1 cellular context compared by ENCODE assay signal in the genomic region with DNA sequence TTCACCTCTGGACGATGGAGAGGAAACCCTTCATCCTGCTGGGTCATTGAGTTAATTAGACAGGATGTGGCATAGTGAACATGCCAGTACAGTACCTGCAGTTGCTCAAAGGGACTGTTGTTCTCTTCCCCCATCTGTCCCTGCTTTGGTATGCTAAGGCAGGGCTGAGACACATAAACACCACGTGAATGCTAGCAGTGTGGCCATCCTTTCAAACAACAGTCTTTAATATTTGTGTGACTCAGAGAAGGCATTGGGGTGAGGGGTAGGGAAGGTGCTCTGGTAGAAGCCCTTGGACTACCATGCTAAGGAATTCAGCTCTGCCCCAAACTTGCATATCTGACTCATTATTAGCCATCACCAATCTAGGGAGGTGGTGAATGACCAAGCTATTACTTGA.
TF ChIP-seq lines count a peak whose summit lies in the region.

No MANE protein-coding gene starts in this region.

TF ChIP-seq in HCT116, 20 proteins besides CTCF, POLR2A, EP300 and RAD21:
- TF ChIP-seq POLR2AphosphoS5 (IDR thresholded peaks at IDR 0.05; ENCODE audit: low read depth, low read length) (no peak), EZH2phosphoT487 (IDR thresholded peaks at IDR 0.05; ENCODE audit: borderline replicate concordance) (no peak), TCF7L2 (IDR thresholded peaks at IDR 0.05; ENCODE audit: borderline replicate concordance, extremely low read depth, insufficient read depth, insufficient read length) (no peak), CBX3 (IDR thresholded peaks at IDR 0.05; ENCODE audit: low read depth) (peak; percentile 77), EGR1 (IDR thresholded peaks at IDR 0.05; ENCODE audit: low read depth) (no peak), SP1 (IDR thresholded peaks at IDR 0.05; ENCODE audit: low read depth) (peak; percentile 72), ZNF274 (IDR thresholded peaks at IDR 0.05; ENCODE audit: low read depth, low read length) (no peak), FOSL1 (IDR thresholded peaks at IDR 0.05; ENCODE audit: low read depth) (peak; percentile 77; the same call in 1 of the 2 replicates), ZFX (IDR thresholded peaks at IDR 0.05) (no peak), YY1 (IDR thresholded peaks at IDR 0.05; ENCODE audit: extremely low read depth, insufficient replicate concordance, low read depth, low read length) (no peak), SRF (IDR thresholded peaks at IDR 0.05; ENCODE audit: low read depth) (peak; percentile 44; the same call in 1 of the 2 replicates), ELF1 (IDR thresholded peaks at IDR 0.05; ENCODE audit: borderline replicate concordance, low read depth) (no peak), EZH2 (IDR thresholded peaks at IDR 0.05) (no peak), CEBPB (IDR thresholded peaks at IDR 0.05; ENCODE audit: low read depth) (peak; percentile 58), JUND (IDR thresholded peaks at IDR 0.05) (peak; percentile 69), SIN3A (IDR thresholded peaks at IDR 0.05; ENCODE audit: low read depth) (no peak)
- TF ChIP-seq, protein P1, sequence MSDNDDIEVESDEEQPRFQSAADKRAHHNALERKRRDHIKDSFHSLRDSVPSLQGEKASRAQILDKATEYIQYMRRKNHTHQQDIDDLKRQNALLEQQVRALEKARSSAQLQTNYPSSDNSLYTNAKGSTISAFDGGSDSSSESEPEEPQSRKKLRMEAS (IDR thresholded peaks at IDR 0.05) = peak; percentile 64
- TF ChIP-seq, protein P2, sequence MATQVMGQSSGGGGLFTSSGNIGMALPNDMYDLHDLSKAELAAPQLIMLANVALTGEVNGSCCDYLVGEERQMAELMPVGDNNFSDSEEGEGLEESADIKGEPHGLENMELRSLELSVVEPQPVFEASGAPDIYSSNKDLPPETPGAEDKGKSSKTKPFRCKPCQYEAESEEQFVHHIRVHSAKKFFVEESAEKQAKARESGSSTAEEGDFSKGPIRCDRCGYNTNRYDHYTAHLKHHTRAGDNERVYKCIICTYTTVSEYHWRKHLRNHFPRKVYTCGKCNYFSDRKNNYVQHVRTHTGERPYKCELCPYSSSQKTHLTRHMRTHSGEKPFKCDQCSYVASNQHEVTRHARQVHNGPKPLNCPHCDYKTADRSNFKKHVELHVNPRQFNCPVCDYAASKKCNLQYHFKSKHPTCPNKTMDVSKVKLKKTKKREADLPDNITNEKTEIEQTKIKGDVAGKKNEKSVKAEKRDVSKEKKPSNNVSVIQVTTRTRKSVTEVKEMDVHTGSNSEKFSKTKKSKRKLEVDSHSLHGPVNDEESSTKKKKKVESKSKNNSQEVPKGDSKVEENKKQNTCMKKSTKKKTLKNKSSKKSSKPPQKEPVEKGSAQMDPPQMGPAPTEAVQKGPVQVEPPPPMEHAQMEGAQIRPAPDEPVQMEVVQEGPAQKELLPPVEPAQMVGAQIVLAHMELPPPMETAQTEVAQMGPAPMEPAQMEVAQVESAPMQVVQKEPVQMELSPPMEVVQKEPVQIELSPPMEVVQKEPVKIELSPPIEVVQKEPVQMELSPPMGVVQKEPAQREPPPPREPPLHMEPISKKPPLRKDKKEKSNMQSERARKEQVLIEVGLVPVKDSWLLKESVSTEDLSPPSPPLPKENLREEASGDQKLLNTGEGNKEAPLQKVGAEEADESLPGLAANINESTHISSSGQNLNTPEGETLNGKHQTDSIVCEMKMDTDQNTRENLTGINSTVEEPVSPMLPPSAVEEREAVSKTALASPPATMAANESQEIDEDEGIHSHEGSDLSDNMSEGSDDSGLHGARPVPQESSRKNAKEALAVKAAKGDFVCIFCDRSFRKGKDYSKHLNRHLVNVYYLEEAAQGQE (IDR thresholded peaks at IDR 0.05; ENCODE audit: low read depth) = no peak
- TF ChIP-seq, protein P3, sequence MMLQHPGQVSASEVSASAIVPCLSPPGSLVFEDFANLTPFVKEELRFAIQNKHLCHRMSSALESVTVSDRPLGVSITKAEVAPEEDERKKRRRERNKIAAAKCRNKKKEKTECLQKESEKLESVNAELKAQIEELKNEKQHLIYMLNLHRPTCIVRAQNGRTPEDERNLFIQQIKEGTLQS (IDR thresholded peaks at IDR 0.05) = no peak
- TF ChIP-seq, protein P4, sequence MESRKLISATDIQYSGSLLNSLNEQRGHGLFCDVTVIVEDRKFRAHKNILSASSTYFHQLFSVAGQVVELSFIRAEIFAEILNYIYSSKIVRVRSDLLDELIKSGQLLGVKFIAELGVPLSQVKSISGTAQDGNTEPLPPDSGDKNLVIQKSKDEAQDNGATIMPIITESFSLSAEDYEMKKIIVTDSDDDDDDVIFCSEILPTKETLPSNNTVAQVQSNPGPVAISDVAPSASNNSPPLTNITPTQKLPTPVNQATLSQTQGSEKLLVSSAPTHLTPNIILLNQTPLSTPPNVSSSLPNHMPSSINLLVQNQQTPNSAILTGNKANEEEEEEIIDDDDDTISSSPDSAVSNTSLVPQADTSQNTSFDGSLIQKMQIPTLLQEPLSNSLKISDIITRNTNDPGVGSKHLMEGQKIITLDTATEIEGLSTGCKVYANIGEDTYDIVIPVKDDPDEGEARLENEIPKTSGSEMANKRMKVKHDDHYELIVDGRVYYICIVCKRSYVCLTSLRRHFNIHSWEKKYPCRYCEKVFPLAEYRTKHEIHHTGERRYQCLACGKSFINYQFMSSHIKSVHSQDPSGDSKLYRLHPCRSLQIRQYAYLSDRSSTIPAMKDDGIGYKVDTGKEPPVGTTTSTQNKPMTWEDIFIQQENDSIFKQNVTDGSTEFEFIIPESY (IDR thresholded peaks at IDR 0.05; ENCODE audit: extremely low read depth, insufficient replicate concordance, low read length) = no peak
